In the genomic region with DNA sequence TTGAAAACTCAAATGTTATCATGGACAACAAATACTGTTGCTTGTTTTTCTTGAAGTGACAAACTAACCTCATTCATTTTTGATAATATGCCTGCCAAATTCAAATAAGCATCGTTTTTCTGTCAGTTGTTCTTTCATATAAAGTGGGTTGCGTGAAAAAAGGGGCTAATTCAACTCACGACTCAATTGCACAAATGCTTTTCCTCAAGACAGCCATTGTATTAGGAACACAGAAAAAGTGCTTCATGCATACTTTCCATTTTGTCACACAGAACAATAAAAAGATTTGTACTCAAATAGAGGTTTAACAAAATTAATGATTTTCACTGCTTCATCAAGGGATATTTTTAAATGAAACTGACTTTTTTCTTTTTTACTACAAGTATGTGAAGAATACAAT, we compare ENCODE assay signal across 29 cellular contexts.
"Had no signal": no experiment of that assay in that cellular context is flagged by ENCODE, and none has a peak within 500 bp of the region (broad histone marks: within the 10 kb centered on the region; RNA-seq: fewer than 3 reads in every experiment).

No MANE protein-coding gene starts in this region.

- H3K4me3 Mint-ChIP-seq: memory B cell; naive B cell; natural killer cell treated with Interleukin-12 subunit alpha and Interleukin-12 subunit beta and Interleukin-15 and Interleukin-18, amount 100 ng/mL, for 72 hours; neural crest cell; stimulated activated naive CD8-positive, alpha-beta T cell treated with anti-CD3 and anti-CD28 coated beads, Interleukin-15, amount 100 ng/mL, for 72 hours; type B pancreatic cell had no signal

- H3K4me1 ChIP-seq: esophagus squamous epithelium, lower lobe of right lung, parathyroid adenoma, right atrium auricular region had no signal

- H3K9me3 ChIP-seq: prostate gland had no signal

- ATAC-seq: heart left ventricle; left colon; left ventricle myocardium superior; lower lobe of right lung; mucosa of descending colon; natural killer cell treated with Interleukin-12 subunit alpha and Interleukin-12 subunit beta and Interleukin-15 and Interleukin-18, amount 100 ng/mL, for 72 hours; sciatic nerve; stimulated activated naive CD8-positive, alpha-beta T cell treated with anti-CD3 and anti-CD28 coated beads, Interleukin-15, amount 100 ng/mL, for 72 hours had no signal

- H3K36me3 ChIP-seq: lower lobe of right lung, prostate gland, tibial artery had no signal

- H3K27me3 Mint-ChIP-seq: memory B cell; naive B cell; natural killer cell treated with Interleukin-12 subunit alpha and Interleukin-12 subunit beta and Interleukin-15 and Interleukin-18, amount 100 ng/mL, for 72 hours; stimulated activated naive CD8-positive, alpha-beta T cell treated with anti-CD3 and anti-CD28 coated beads, Interleukin-15, amount 100 ng/mL, for 72 hours; type B pancreatic cell had no signal

- H3K4me3 ChIP-seq: coronary artery, esophagus squamous epithelium, heart left ventricle, hepatocyte, lower lobe of right lung, mucosa of descending colon, prostate gland, right atrium auricular region, smooth muscle cell, tibial artery had no signal

- H3K4me1 Mint-ChIP-seq: stimulated activated naive CD8-positive, alpha-beta T cell treated with anti-CD3 and anti-CD28 coated beads, Interleukin-15, amount 100 ng/mL, for 72 hours had no signal

- H3K27ac ChIP-seq: coronary artery, esophagus squamous epithelium, heart left ventricle, hepatocyte, lower lobe of right lung, parathyroid adenoma, prostate gland, right atrium auricular region, tibial artery had no signal

- H3K27me3 ChIP-seq: esophagus squamous epithelium, heart left ventricle, hepatocyte, right atrium auricular region, tibial artery had no signal

- DNase-seq: dermis blood vessel endothelial cell; effector memory CD4-positive, alpha-beta T cell; erythroblast; esophagus squamous epithelium; heart left ventricle; left colon; left ventricle myocardium superior; lower lobe of right lung; mucosa of descending colon; naive B cell; stimulated activated CD4-positive, alpha-beta T cell treated with anti-CD3 and anti-CD28 coated beads, Interleukin-12 subunit alpha, Interleukin-12 subunit beta, amount 100 ng/mL, for 4 hours; stimulated activated CD4-positive, alpha-beta T cell treated with anti-CD3 and anti-CD28 coated beads, Interleukin-1b, Interleukin-23, amount 100 ng/mL, for 48 hours; stimulated activated CD4-positive, alpha-beta T cell treated with anti-CD3 and anti-CD28 coated beads, Interleukin-4, amount 100 ng/mL, for 1 hour; stimulated activated CD8-positive, alpha-beta memory T cell treated with anti-CD3 and anti-CD28 coated beads, Interleukin-4, amount 100 ng/mL, for 48 hours; stimulated activated naive CD4-positive, alpha-beta T cell; stimulated activated naive CD8-positive, alpha-beta T cell treated with anti-CD3 and anti-CD28 coated beads, Interleukin-15, amount 100 ng/mL, for 72 hours; tibial artery had no signal

- FAIRE-seq: islet of Langerhans had no signal

- H3K27ac Mint-ChIP-seq: memory B cell; natural killer cell treated with Interleukin-12 subunit alpha and Interleukin-12 subunit beta and Interleukin-15 and Interleukin-18, amount 100 ng/mL, for 72 hours; stimulated activated naive CD8-positive, alpha-beta T cell treated with anti-CD3 and anti-CD28 coated beads, Interleukin-15, amount 100 ng/mL, for 72 hours; type B pancreatic cell had no signal
